7 cellular contexts compared by ENCODE assay signal in the genomic region with DNA sequence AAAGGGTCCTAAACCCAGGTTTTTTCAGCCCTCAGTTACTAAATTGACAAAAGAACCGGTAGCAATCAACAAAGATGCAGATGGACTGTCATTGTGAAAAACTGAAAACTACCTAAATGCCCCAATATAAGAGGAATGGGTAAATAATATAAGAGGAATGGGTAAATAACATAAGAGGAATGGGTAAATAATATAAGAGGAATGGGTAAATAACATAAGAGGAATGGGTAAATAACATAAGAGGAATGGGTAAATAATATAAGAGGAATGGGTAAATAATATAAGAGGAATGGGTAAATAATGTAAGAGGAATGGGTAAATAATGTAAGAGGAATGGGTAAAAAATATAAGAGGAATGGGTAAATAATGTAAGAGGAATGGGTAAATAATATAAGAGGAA. TPM values are rescaled to one million over a fixed set of nuclear protein-coding genes. Genes with fewer than 3 reads are reported as not detected.
DNase-seq lines count a peak whose midpoint lies in the region; ATAC-seq and TF ChIP-seq lines count a peak whose summit lies in the region.
"Not testable (repeated sequence)": the region's sequence is repeated elsewhere in the genome, so short reads cannot be mapped to it uniquely, and the experiment has no call there.

No MANE protein-coding gene starts in this region.

- not testable (repeated sequence) for H3K27me3 ChIP-seq in CD8-positive, alpha-beta T cell (ENCODE audit: insufficient read depth, low read length); dorsolateral prefrontal cortex

- H3K27me3 Mint-ChIP-seq in CD8-positive, alpha-beta T cell (ENCODE audit: low read depth); T-cell; natural killer cell (ENCODE audit: low read depth in 2 of 2): not testable (repeated sequence)

- POLR2A ChIA-PET in CD8-positive, alpha-beta T cell (lab: Charles Lee): interaction anchor here (0.9 kb wide), 1 partner anchor 15 kb away, joined by 3 read pairs; no protein-coding TSS in a partner anchor
- POLR2A ChIA-PET in T-cell (lab: Charles Lee): interaction anchor here (0.5 to 0.7 kb wide), 2 partner anchors 110 to 894 kb away, joined by 3 read pairs; no protein-coding TSS in a partner anchor

- not testable (repeated sequence) for H3K9me3 Mint-ChIP-seq in CD8-positive, alpha-beta T cell; T-cell; natural killer cell

- H3K4me3 Mint-ChIP-seq in CD8-positive, alpha-beta T cell; T-cell: not testable (repeated sequence)
- H3K4me3 Mint-ChIP-seq in natural killer cell: peak overlapping the region; percentile 35

- not testable (repeated sequence) for ATAC-seq in CD8-positive, alpha-beta T cell; T-cell (replicated peaks in 1 of 4); natural killer cell

- not testable (repeated sequence) for DNase-seq in CD8-positive, alpha-beta T cell; T-cell; dorsolateral prefrontal cortex; natural killer cell
- DNase-seq in DMS79 (lab: John Stamatoyannopoulos, UW): peak; percentile 62
- DNase-seq in NCI-H345 (lab: John Stamatoyannopoulos, UW): peak; percentile 32

- TF ChIP-seq CTCF in CD8-positive, alpha-beta T cell (IDR thresholded peaks at IDR 0.05); dorsolateral prefrontal cortex (IDR thresholded peaks at IDR 0.05 in 54 of 56, conservative IDR thresholded peaks at IDR 0.05 in 2 of 56; ENCODE audit: low read depth in 1 of 56, partially characterized antibody in 56 of 56); natural killer cell (IDR thresholded peaks at IDR 0.05): not testable (repeated sequence)

- intact Hi-C loops in CD8-positive, alpha-beta T cell (cut with DNase I, micrococcal nuclease); dorsolateral prefrontal cortex (cut with DNase I); natural killer cell (cut with micrococcal nuclease): not testable (repeated sequence)

- not testable (repeated sequence) for H3K27ac ChIP-seq in CD8-positive, alpha-beta T cell (ENCODE audit: low read depth, low read length)
- H3K27ac ChIP-seq in dorsolateral prefrontal cortex: peak overlapping the region in 47 of 59 donors; percentile 6 to 95 (median 85)
- H3K27ac ChIP-seq in temporal lobe (ENCODE audit: low read depth, low read length): peak overlapping the region; percentile 1

- H3K36me3 ChIP-seq in CD8-positive, alpha-beta T cell (ENCODE audit: insufficient read depth, low read length): not testable (repeated sequence)

- not testable (repeated sequence) for H3K4me3 ChIP-seq in CD8-positive, alpha-beta T cell (ENCODE audit: low read depth, low read length); dorsolateral prefrontal cortex

- H3K4me1 ChIP-seq in CD8-positive, alpha-beta T cell (ENCODE audit: insufficient read depth, low read length): peaks cover 81% of the 10 kb centered on the region

- H3K4me1 Mint-ChIP-seq in CD8-positive, alpha-beta T cell (ENCODE audit: low read depth): peaks cover 48% of the 10 kb centered on the region
- H3K4me1 Mint-ChIP-seq in T-cell (peaks cover 38 to 55% (median 41%) of the 10 kb centered on the region in 3 donors), natural killer cell (peaks cover 37 to 43% of the 10 kb centered on the region in 2 donors)

- peak overlapping the region; percentile 34 for H3K27ac Mint-ChIP-seq in CD8-positive, alpha-beta T cell
- peak overlapping the region; percentile 6 to 69 for H3K27ac Mint-ChIP-seq in T-cell
- not testable (repeated sequence) for H3K27ac Mint-ChIP-seq in natural killer cell

- not testable (repeated sequence) for H3K9me3 ChIP-seq in CD8-positive, alpha-beta T cell (ENCODE audit: low read length)

- CTCF ChIA-PET in CD8-positive, alpha-beta T cell (lab: Charles Lee): interaction anchor here (0.7 kb wide), 1 partner anchor 93 kb away, joined by 3 read pairs; no protein-coding TSS in a partner anchor
- CTCF ChIA-PET in T-cell (lab: Charles Lee): not testable (repeated sequence)

- peaks cover 38% of the 10 kb centered on the region for H3K36me3 Mint-ChIP-seq in CD8-positive, alpha-beta T cell
- H3K36me3 Mint-ChIP-seq in T-cell: peaks cover 20% of the 10 kb centered on the region
- not testable (repeated sequence) for H3K36me3 Mint-ChIP-seq in natural killer cell

RNA-seq across cellular contexts. Expression of a gene that starts 15.7 kb away (rescaled TPM):
- total RNA-seq in CD8-positive, alpha-beta T cell: 100 to 1,000 TPM; 111 to 117 TPM
- total RNA-seq in T-cell: 100 to 1,000 TPM in 4 of 5 donors, 10 to 100 TPM in 1; 99.2 to 181 (median 137) TPM
- total RNA-seq in dorsolateral prefrontal cortex: 100 to 1,000 TPM in 76 of 120 experiments, 10 to 100 TPM in 44; 59.8 to 448 (median 117) TPM
- 100 to 1,000 TPM; 382 to 392 (median 389) TPM for total RNA-seq in natural killer cell
- total RNA-seq in temporal lobe: 16.0 TPM
